ENCODE assay signal across 20 cellular contexts in genomic region chr20:16098890-16099639, GRCh38.
A peak's percentile ranks its signal among the peaks of the same experiment; 100 is the strongest.
DNase-seq lines count a peak whose midpoint lies in the region; ATAC-seq, FAIRE-seq and TF ChIP-seq lines count a peak whose summit lies in the region.
"Had no signal": no experiment of that assay in that cellular context is flagged by ENCODE, and none has a peak within 500 bp of the region (broad histone marks: within the 10 kb centered on the region; RNA-seq: fewer than 3 reads in every experiment).

No MANE protein-coding gene starts in this region.

- H3K4me1 ChIP-seq in H1 (replicated peaks in 1 of 4; ENCODE audit: control insufficient read depth in 3 of 4, insufficient read depth in 4 of 4, low read length in 3 of 4) = no peaks in the 10 kb centered on the region
- no peaks in the 10 kb centered on the region for H3K4me1 ChIP-seq in adrenal gland (replicated peaks in 1 of 2)
- H3K4me1 ChIP-seq: pancreas, SJSA1 had no signal

- no peaks in the 10 kb centered on the region for H3K23me2 ChIP-seq in H1 (ENCODE audit: low read depth, low read length)

- no peak overlapping the region for H2BK12ac ChIP-seq in H1 (ENCODE audit: low read depth, low read length)

- H3K27ac ChIP-seq in H1 (ENCODE audit: low read depth, low read length) (no peak overlapping the region), adrenal gland (no peak overlapping the region)
- H3K27ac ChIP-seq: 22Rv1, GM23248, pancreas, sigmoid colon, SJSA1 had no signal

- H3K4me3 Mint-ChIP-seq in T-helper 17 cell = no peak overlapping the region
- H3K4me3 Mint-ChIP-seq: activated naive CD4-positive, alpha-beta T cell treated with anti-CD3 and anti-CD28 coated beads for 36 hours; activated T-cell treated with anti-CD3 and anti-CD28 coated beads, Interleukin-2, amount 50 U/mL, for 4 hours; endodermal cell; stimulated activated naive CD8-positive, alpha-beta T cell treated with anti-CD3 and anti-CD28 coated beads, Interleukin-15, amount 100 ng/mL, for 72 hours had no signal

- H3K27me3 ChIP-seq in H1 (replicated peaks in 1 of 4; ENCODE audit: control insufficient read depth in 3 of 4, extremely low read depth in 1 of 4, insufficient read depth in 3 of 4, low read length in 3 of 4) (no peaks in the 10 kb centered on the region), adrenal gland (no peaks in the 10 kb centered on the region)
- H3K27me3 ChIP-seq: pancreas, sigmoid colon, SJSA1 had no signal

- H2AFZ ChIP-seq in H1 (ENCODE audit: low read length) = no peak overlapping the region
- H2AFZ ChIP-seq: GM23248 had no signal

- no peaks in the 10 kb centered on the region for H3K79me1 ChIP-seq in H1 (ENCODE audit: low read depth, low read length)

- no peak overlapping the region for H3K9ac ChIP-seq in H1 (replicated peaks in 1 of 4; ENCODE audit: extremely low read depth in 1 of 4, low read depth in 3 of 4, low read length in 3 of 4)
- H3K9ac ChIP-seq: GM23248 had no signal

- H3K14ac ChIP-seq in H1 (ENCODE audit: insufficient read length) = no peak overlapping the region

- no peaks in the 10 kb centered on the region for H3K27me3 Mint-ChIP-seq in T-helper 17 cell
- H3K27me3 Mint-ChIP-seq: naive B cell; stimulated activated naive CD8-positive, alpha-beta T cell treated with anti-CD3 and anti-CD28 coated beads, Interleukin-15, amount 100 ng/mL, for 72 hours had no signal

- no peak overlapping the region for H3K4ac ChIP-seq in H1 (replicated peaks; ENCODE audit: insufficient read length, low read depth, low read length)

- H3K23ac ChIP-seq in H1 (ENCODE audit: insufficient read length) = no peak overlapping the region

- H2BK120ac ChIP-seq in H1 (replicated peaks; ENCODE audit: low read depth, low read length) = no peak overlapping the region

- H2AK5ac ChIP-seq in H1 (ENCODE audit: low read depth, low read length) = no peak overlapping the region

- H3K9me3 ChIP-seq in H1 (ENCODE audit: insufficient read depth in 2 of 2, low read depth in 1 of 2, low read length in 1 of 2) (no peaks in the 10 kb centered on the region), T-helper 17 cell (ENCODE audit: control insufficient read depth, low read length, poor library complexity, severe bottlenecking) (no peaks in the 10 kb centered on the region), adrenal gland (replicated peaks in 1 of 3) (no peaks in the 10 kb centered on the region)
- H3K9me3 ChIP-seq: pancreas, sigmoid colon had no signal

- no peak overlapping the region for H3K4me2 ChIP-seq in H1 (ENCODE audit: insufficient read depth in 1 of 2, low read depth in 2 of 2, low read length in 2 of 2)

- no peak overlapping the region for H4K8ac ChIP-seq in H1 (ENCODE audit: extremely low read depth, insufficient read depth, low read length)

- H3K56ac ChIP-seq in H1 (replicated peaks; ENCODE audit: insufficient read length, low read depth, low read length) = no peak overlapping the region

- H3K4me3 ChIP-seq in H1 (ENCODE audit: extremely low read depth in 1 of 4, insufficient read depth in 2 of 4, low read depth in 3 of 4, low read length in 4 of 4) (no peak overlapping the region), adrenal gland (no peak overlapping the region)
- H3K4me3 ChIP-seq: GM23248, pancreas, sigmoid colon, SJSA1 had no signal

- no peak for TF ChIP-seq POLR2A in H1 (IDR thresholded peaks at IDR 0.05; ENCODE audit: control extremely low read depth in 1 of 2, low read depth in 2 of 2, low read length in 2 of 2)
- TF ChIP-seq POLR2A in adrenal gland (IDR thresholded peaks at IDR 0.05) = no peak

- H3K27ac Mint-ChIP-seq in T-helper 17 cell = no peak overlapping the region
- H3K27ac Mint-ChIP-seq: activated naive CD4-positive, alpha-beta T cell treated with anti-CD3 and anti-CD28 coated beads for 36 hours; endodermal cell; stimulated activated naive CD8-positive, alpha-beta T cell treated with anti-CD3 and anti-CD28 coated beads, Interleukin-15, amount 100 ng/mL, for 72 hours had no signal

- intact Hi-C loops in adrenal gland (cut with DNase I) = no loop called here

- H3K36me3 ChIP-seq in H1 (ENCODE audit: control insufficient read depth in 2 of 4, insufficient read depth in 4 of 4, low read length in 3 of 4) (no peaks in the 10 kb centered on the region; a peak in 1 of 8 replicates), adrenal gland (replicated peaks in 1 of 2) (no peaks in the 10 kb centered on the region)
- H3K36me3 ChIP-seq: pancreas, sigmoid colon, SJSA1 had no signal

- H4K5ac ChIP-seq in H1 (ENCODE audit: insufficient read length, low read depth, low read length) = no peak overlapping the region

- H2BK20ac ChIP-seq in H1 (ENCODE audit: low read length) = no peak overlapping the region

- no peaks in the 10 kb centered on the region for H4K20me1 ChIP-seq in H1 (replicated peaks in 1 of 2; ENCODE audit: control insufficient read depth in 1 of 2, insufficient read depth in 2 of 2, low read length in 2 of 2)

- no peaks in the 10 kb centered on the region for H3K36me3 Mint-ChIP-seq in T-helper 17 cell (ENCODE audit: low read depth)
- H3K36me3 Mint-ChIP-seq: naive B cell had no signal

- H3K18ac ChIP-seq in H1 (ENCODE audit: extremely low read depth, low read length) = no peak overlapping the region

- no peak overlapping the region for H2BK5ac ChIP-seq in H1 (ENCODE audit: low read depth, low read length)

- TF ChIP-seq CTCF in H1 (IDR thresholded peaks at IDR 0.05; ENCODE audit: control extremely low read depth in 1 of 3, insufficient read depth in 1 of 3, low read depth in 1 of 3, low read length in 3 of 3) (no peak), adrenal gland (IDR thresholded peaks at IDR 0.05) (no peak)

- POLR2A ChIA-PET in H1 (lab: Charles Lee; ENCODE audit: partially characterized antibody) = no interaction called here

- TF ChIP-seq EP300 in H1 (IDR thresholded peaks at IDR 0.05; ENCODE audit: borderline replicate concordance in 1 of 2, low read depth in 2 of 2, low read length in 2 of 2) = no peak

- no peak overlapping the region for H2BK15ac ChIP-seq in H1 (ENCODE audit: low read length)

- H3K79me2 ChIP-seq in H1 (ENCODE audit: control insufficient read depth in 1 of 2, insufficient read depth in 2 of 2, low read length in 2 of 2) = no peaks in the 10 kb centered on the region

- no peak for FAIRE-seq in H1 (lab: Jason Lieb, UNC)

- TF ChIP-seq RAD21 in H1 (IDR thresholded peaks at IDR 0.05 in 1 of 2, conservative IDR thresholded peaks at IDR 0.05 in 1 of 2; ENCODE audit: low read depth in 2 of 2, low read length in 2 of 2) = no peak

- DNase-seq in DMS53 (lab: John Stamatoyannopoulos, UW) = peak; percentile 26
- no peak for DNase-seq in DMS53 treated with DMSO at 0.1 percent for 48 hours (lab: John Stamatoyannopoulos, UW; ENCODE audit: unreplicated experiment)
- peak; percentile 10 for DNase-seq in NCI-H2227 treated with DMSO at 0.1 percent for 48 hours (lab: John Stamatoyannopoulos, UW)
- no peak for DNase-seq in H1 (ENCODE audit: low read depth in 1 of 2, low spot score in 2 of 2)
- peak; percentile 75 for DNase-seq in renal cortical epithelial cell (ENCODE audit: low read depth)
- DNase-seq in T-helper 17 cell = no peak
- DNase-seq in adrenal gland = no peak
- no peak for DNase-seq in SW 1271 (lab: John Stamatoyannopoulos, UW)
- DNase-seq: activated naive CD4-positive, alpha-beta T cell treated with anti-CD3 and anti-CD28 coated beads for 36 hours; activated T-cell treated with anti-CD3 and anti-CD28 coated beads, Interleukin-2, amount 50 U/mL, for 4 hours; endodermal cell; GM23248; naive B cell; NCI-H187 treated with DMSO at 0.1 percent for 48 hours; NCI-H526; pancreas; sigmoid colon; stimulated activated naive CD8-positive, alpha-beta T cell treated with anti-CD3 and anti-CD28 coated beads, Interleukin-15, amount 100 ng/mL, for 72 hours had no signal

- ATAC-seq in T-helper 17 cell = no peak
- ATAC-seq: activated T-cell treated with anti-CD3 and anti-CD28 coated beads, Interleukin-2, amount 50 U/mL, for 4 hours; stimulated activated naive CD8-positive, alpha-beta T cell treated with anti-CD3 and anti-CD28 coated beads, Interleukin-15, amount 100 ng/mL, for 72 hours had no signal

- no peak overlapping the region for H4K91ac ChIP-seq in H1 (replicated peaks; ENCODE audit: insufficient read length, low read length)

- WGBS in H1 (ENCODE audit: extremely low coverage in 1 of 2, insufficient coverage in 1 of 2, insufficient read length in 1 of 2, insufficient replicate concordance in 2 of 2, low coverage in 1 of 2, low lambda C conversion rate in 2 of 2, missing lambda C conversion rate in 1 of 2), 2 experiments = 74% methylated on average over 7 of the region's 7 CpGs; no CpG with 5 or more reads in 1 of the 2 experiments
- 63 to 68% (median 65%) methylated on average over 7 of the region's 7 CpGs for WGBS in adrenal gland, 4 donors

- no peaks in the 10 kb centered on the region for H3K4me1 Mint-ChIP-seq in T-helper 17 cell
- H3K4me1 Mint-ChIP-seq: stimulated activated naive CD8-positive, alpha-beta T cell treated with anti-CD3 and anti-CD28 coated beads, Interleukin-15, amount 100 ng/mL, for 72 hours had no signal

- CTCF ChIA-PET in H1 (lab: Charles Lee; ENCODE audit: partially characterized antibody) = interaction anchor here (0.9 kb wide), 1 partner anchor 9 kb away, joined by 4 read pairs; no protein-coding TSS in a partner anchor

TF ChIP-seq in H1, 55 proteins besides CTCF, POLR2A, EP300 and RAD21:
- TF ChIP-seq CEBPB (IDR thresholded peaks at IDR 0.05; ENCODE audit: low read depth, low read length) = peak; percentile 55; the same call in 1 of the 2 replicates
- TF ChIP-seq FOSL1 (IDR thresholded peaks at IDR 0.05; ENCODE audit: insufficient read depth, low read depth, low read length) = no peak

Comparison
In these comparisons a context has a peak if more than half of its experiments do, and no peak if none do; other contexts are left out.
1. DNase-seq: peak in DMS53 (single experiment), NCI-H2227 treated with DMSO at 0.1 percent for 48 hours (single experiment) and renal cortical epithelial cell (single experiment); none in DMS53 treated with DMSO at 0.1 percent for 48 hours (single experiment), H1 (0 of 2), T-helper 17 cell (0 of 3), adrenal gland (0 of 7) and SW 1271 (0 of 2).